22 cellular contexts compared by ENCODE assay signal in genomic region chr12:96376865-96377264, GRCh38. TPM values are rescaled to one million over a fixed set of nuclear protein-coding genes. Genes with fewer than 3 reads are reported as not detected.
A peak's percentile ranks its signal among the peaks of the same experiment; 100 is the strongest.
DNase-seq lines count a peak whose midpoint lies in the region; ATAC-seq and TF ChIP-seq lines count a peak whose summit lies in the region.
"Had no signal": no experiment of that assay in that cellular context is flagged by ENCODE, and none has a peak within 500 bp of the region (broad histone marks: within the 10 kb centered on the region; RNA-seq: fewer than 3 reads in every experiment).

No MANE protein-coding gene starts in this region.

- H3K36me3 ChIP-seq in MM.1S (replicated peaks; ENCODE audit: insufficient read depth, low read length), result no peaks in the 10 kb centered on the region
- H3K36me3 ChIP-seq: cardiac muscle cell, esophagus squamous epithelium, MG63, Peyer's patch, uterus had no signal

- H3K4me3 ChIP-seq in MM.1S (ENCODE audit: low read length), result no peak overlapping the region
- H3K4me3 ChIP-seq: A549; BLaER1 treated with 17β-estradiol and CSF1 and Interleukin-3, amounts not matched to agents 10 nM and 100 nM; cardiac muscle cell; esophagus squamous epithelium; MG63; Peyer's patch; uterus had no signal

- no peak for ATAC-seq in natural killer cell
- ATAC-seq: A549 had no signal

- no peak overlapping the region for H3K27ac ChIP-seq in MM.1S (ENCODE audit: low read length)
- H3K27ac ChIP-seq: A549; BLaER1 treated with 17β-estradiol and CSF1 and Interleukin-3, amounts not matched to agents 10 nM and 100 nM; cardiac muscle cell had no signal

- peaks cover 69% of the 10 kb centered on the region for H3K4me1 Mint-ChIP-seq in activated CD4-positive, alpha-beta T cell treated with anti-CD3 and anti-CD28 coated beads, Interleukin-2, amount 10 ng/mL, durations not matched to agents 7 days and 5 days
- peaks cover 79% of the 10 kb centered on the region for H3K4me1 Mint-ChIP-seq in activated naive CD8-positive, alpha-beta T cell (ENCODE audit: low read depth)
- peaks cover 72 to 76% of the 10 kb centered on the region in 2 donors for H3K4me1 Mint-ChIP-seq in natural killer cell

- H3K4me3 Mint-ChIP-seq in activated CD4-positive, alpha-beta T cell treated with anti-CD3 and anti-CD28 coated beads, Interleukin-2, amount 10 ng/mL, durations not matched to agents 7 days and 5 days, result peak overlapping the region; percentile 85
- peak overlapping the region; percentile 80 for H3K4me3 Mint-ChIP-seq in activated naive CD8-positive, alpha-beta T cell
- peak overlapping the region; percentile 90 for H3K4me3 Mint-ChIP-seq in natural killer cell

- CTCF ChIA-PET in activated CD4-positive, alpha-beta T cell treated with anti-CD3 and anti-CD28 coated beads, Interleukin-2, amount 10 ng/mL, durations not matched to agents 7 days and 5 days (lab: Charles Lee), result interaction anchor here (1.2 kb wide), 1 partner anchor 14 kb away, joined by 6 read pairs; no protein-coding TSS in a partner anchor

- no peak overlapping the region for H2AFZ ChIP-seq in MM.1S (ENCODE audit: low read length)

- H3K9ac ChIP-seq in MM.1S (ENCODE audit: low read length), result no peak overlapping the region
- H3K9ac ChIP-seq: BLaER1 treated with 17β-estradiol and CSF1 and Interleukin-3, amounts not matched to agents 10 nM and 100 nM had no signal

- peak overlapping the region; percentile 99 for H3K27ac Mint-ChIP-seq in activated CD4-positive, alpha-beta T cell treated with anti-CD3 and anti-CD28 coated beads, Interleukin-2, amount 10 ng/mL, durations not matched to agents 7 days and 5 days
- peak overlapping the region; percentile 96 for H3K27ac Mint-ChIP-seq in activated naive CD8-positive, alpha-beta T cell
- H3K27ac Mint-ChIP-seq in natural killer cell, result peak overlapping the region; percentile 90

- no peak for TF ChIP-seq CTCF in MM.1S (IDR thresholded peaks at IDR 0.05; ENCODE audit: low read length)
- TF ChIP-seq CTCF in natural killer cell (IDR thresholded peaks at IDR 0.05), result no peak

- no peaks in the 10 kb centered on the region for H4K20me1 ChIP-seq in MM.1S (ENCODE audit: insufficient read depth, low read length)

- peaks cover 35% of the 10 kb centered on the region for H3K36me3 Mint-ChIP-seq in activated CD4-positive, alpha-beta T cell treated with anti-CD3 and anti-CD28 coated beads, Interleukin-2, amount 10 ng/mL, durations not matched to agents 7 days and 5 days (ENCODE audit: low read depth)
- peaks cover 5% of the 10 kb centered on the region for H3K36me3 Mint-ChIP-seq in activated naive CD8-positive, alpha-beta T cell
- no peaks in the 10 kb centered on the region for H3K36me3 Mint-ChIP-seq in natural killer cell

- H3K9me2 ChIP-seq in MM.1S (replicated peaks; ENCODE audit: insufficient read depth, low read length), result no peaks in the 10 kb centered on the region; the same call in 1 of the 2 replicates

- no peaks in the 10 kb centered on the region for H3K27me3 ChIP-seq in MM.1S (replicated peaks; ENCODE audit: insufficient read depth, low read length)
- H3K27me3 ChIP-seq: BLaER1 treated with 17β-estradiol and CSF1 and Interleukin-3, amounts not matched to agents 10 nM and 100 nM; cardiac muscle cell; esophagus squamous epithelium; MG63; Peyer's patch; uterus had no signal

- peaks cover 43% of the 10 kb centered on the region for H3K4me1 ChIP-seq in MM.1S (ENCODE audit: low read length)

- H3K79me2 ChIP-seq in MM.1S (ENCODE audit: low read length), result peaks cover 96% of the 10 kb centered on the region

- H3F3A ChIP-seq in MM.1S (ENCODE audit: insufficient read depth, low read length), result peaks cover 14% of the 10 kb centered on the region; the same call in 1 of the 2 replicates

- no peaks in the 10 kb centered on the region for H3K9me3 ChIP-seq in MM.1S (replicated peaks; ENCODE audit: insufficient read depth, low read length)
- H3K9me3 ChIP-seq: esophagus squamous epithelium, Peyer's patch, uterus had no signal

- H3K4me2 ChIP-seq in MM.1S (ENCODE audit: low read depth, low read length), result peak overlapping the region; percentile 33; the same call in 1 of the 2 replicates
- H3K4me2 ChIP-seq: A549 had no signal

- DNase-seq in activated CD4-positive, alpha-beta T cell treated with anti-CD3 and anti-CD28 coated beads, Interleukin-2, amount 10 ng/mL, durations not matched to agents 7 days and 5 days, result no peak
- DNase-seq in activated CD4-positive, alpha-beta T cell treated with anti-CD3 and anti-CD28 coated beads for 4 hours, result no peak
- DNase-seq in MM.1S (peak; percentile 31), natural killer cell (no peak), T1000 (lab: John Stamatoyannopoulos, UW) (no peak), HT-29 (ENCODE audit: low spot score) (no peak)
- no peak for DNase-seq in stimulated activated CD4-positive, alpha-beta T cell treated with anti-CD3 and anti-CD28 coated beads, Interleukin-1b, Interleukin-23, amount 100 ng/mL, for 48 hours
- DNase-seq: activated CD4-positive, alpha-beta T cell treated with anti-CD3 and anti-CD28 coated beads for 48 hours; amygdala; DMS53; esophagus squamous epithelium; mesendoderm; MG63; NCI-H1694 treated with DMSO at 0.1 percent for 48 hours; NCI-H226; Peyer's patch; stimulated activated CD4-positive, alpha-beta T cell treated with anti-CD3 and anti-CD28 coated beads, Interleukin-2, amount 100 ng/mL, for 48 hours; uterus had no signal

- POLR2A ChIA-PET in activated CD4-positive, alpha-beta T cell treated with anti-CD3 and anti-CD28 coated beads, Interleukin-2, amount 10 ng/mL, durations not matched to agents 7 days and 5 days (lab: Charles Lee), result no interaction called here

- no peaks in the 10 kb centered on the region for H3K27me3 Mint-ChIP-seq in activated CD4-positive, alpha-beta T cell treated with anti-CD3 and anti-CD28 coated beads, Interleukin-2, amount 10 ng/mL, durations not matched to agents 7 days and 5 days
- no peaks in the 10 kb centered on the region for H3K27me3 Mint-ChIP-seq in activated naive CD8-positive, alpha-beta T cell
- H3K27me3 Mint-ChIP-seq in natural killer cell (ENCODE audit: low read depth in 2 of 2), result no peaks in the 10 kb centered on the region

- intact Hi-C loops in natural killer cell (cut with micrococcal nuclease), result no loop called here

- peaks cover 19% of the 10 kb centered on the region for H3K9me3 Mint-ChIP-seq in activated CD4-positive, alpha-beta T cell treated with anti-CD3 and anti-CD28 coated beads, Interleukin-2, amount 10 ng/mL, durations not matched to agents 7 days and 5 days
- peaks cover 6% of the 10 kb centered on the region for H3K9me3 Mint-ChIP-seq in activated naive CD8-positive, alpha-beta T cell (ENCODE audit: low read depth)
- no peaks in the 10 kb centered on the region for H3K9me3 Mint-ChIP-seq in natural killer cell

RNA-seq across cellular contexts. Expression of gene CDK17, which starts 23.4 kb away (rescaled TPM):
- 10 to 100 TPM; 38.7 to 43.5 TPM for total RNA-seq in activated CD4-positive, alpha-beta T cell treated with anti-CD3 and anti-CD28 coated beads, Interleukin-2, amount 10 ng/mL, durations not matched to agents 7 days and 5 days
- 100 to 1,000 TPM; 199 to 234 (median 232) TPM for total RNA-seq in natural killer cell
- 7.1 and 9.2 TPM in 2 replicates for total RNA-seq in HT-29 (2014; rRNA removed; shearing (Covaris generic))

Comparison
In these comparisons a context has a peak if more than half of its experiments do, and no peak if none do; other contexts are left out.
1. RNA of gene CDK17, which starts 23.4 kb away (total RNA-seq): 199 to 234 TPM in natural killer cell; 38.7 to 43.5 TPM in activated CD4-positive, alpha-beta T cell treated with anti-CD3 and anti-CD28 coated beads, Interleukin-2, amount 10 ng/mL, durations not matched to agents 7 days and 5 days and 7.1 to 9.2 TPM in HT-29; every median in the first group is over 4 times any median in the second.
2. Peak in every context shown above with its lines, with median percentiles within 50 percentile points of each other: H3K27ac Mint-ChIP-seq and H3K4me3 Mint-ChIP-seq.